ENCODE assay signal across 1 cellular context in the genomic region with DNA sequence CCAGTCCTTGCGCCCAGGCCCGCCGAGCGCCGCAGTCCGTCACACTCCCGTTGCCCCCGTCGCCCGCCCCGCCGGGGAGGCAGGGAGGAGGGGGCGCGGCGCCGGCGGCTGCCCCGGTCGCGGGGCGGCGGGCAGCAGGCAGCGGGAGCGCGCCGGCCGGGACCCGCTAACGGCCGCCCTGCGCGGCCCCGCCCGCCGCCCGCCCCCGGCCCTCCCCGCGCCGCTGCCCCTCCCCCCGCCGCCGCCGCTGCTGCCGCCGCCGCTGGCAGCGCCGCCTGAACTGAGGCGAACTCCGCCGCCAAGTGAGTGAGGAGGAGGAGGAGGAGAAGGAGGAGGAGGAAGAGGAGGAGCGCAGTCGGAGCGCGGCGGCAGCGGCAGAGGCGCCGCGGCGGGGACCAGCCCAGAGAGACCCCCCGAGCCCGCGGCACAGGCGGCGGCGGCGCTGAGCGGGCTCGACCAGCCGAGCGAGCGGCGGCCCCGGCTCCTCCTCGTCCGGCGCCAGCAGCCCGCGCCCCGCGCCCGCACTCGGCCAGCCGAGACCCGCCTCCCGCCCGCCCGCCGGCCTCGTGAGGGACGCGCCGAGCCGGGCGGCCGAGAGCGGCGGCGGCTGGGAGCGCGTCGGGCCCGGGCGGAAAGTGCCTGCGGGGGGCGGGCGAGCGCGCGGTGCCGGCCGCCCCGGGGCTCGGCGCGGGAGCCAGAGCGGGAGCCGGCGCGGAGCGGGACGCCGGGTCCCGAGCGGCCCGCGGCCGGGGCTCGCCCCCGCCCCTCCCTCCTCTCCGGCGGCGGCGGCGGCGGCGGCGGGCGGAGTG.
TF ChIP-seq lines count a peak whose summit lies in the region.

A gene (plus strand): TSS at position 352 of the 809 bp plus-strand sequence. CDS start 476 bp downstream, outside the sequence.

TF ChIP-seq in HepG2, 621 proteins besides CTCF, POLR2A, EP300 and RAD21 (continued from another document and continues in another):
- TF ChIP-seq, protein P1, sequence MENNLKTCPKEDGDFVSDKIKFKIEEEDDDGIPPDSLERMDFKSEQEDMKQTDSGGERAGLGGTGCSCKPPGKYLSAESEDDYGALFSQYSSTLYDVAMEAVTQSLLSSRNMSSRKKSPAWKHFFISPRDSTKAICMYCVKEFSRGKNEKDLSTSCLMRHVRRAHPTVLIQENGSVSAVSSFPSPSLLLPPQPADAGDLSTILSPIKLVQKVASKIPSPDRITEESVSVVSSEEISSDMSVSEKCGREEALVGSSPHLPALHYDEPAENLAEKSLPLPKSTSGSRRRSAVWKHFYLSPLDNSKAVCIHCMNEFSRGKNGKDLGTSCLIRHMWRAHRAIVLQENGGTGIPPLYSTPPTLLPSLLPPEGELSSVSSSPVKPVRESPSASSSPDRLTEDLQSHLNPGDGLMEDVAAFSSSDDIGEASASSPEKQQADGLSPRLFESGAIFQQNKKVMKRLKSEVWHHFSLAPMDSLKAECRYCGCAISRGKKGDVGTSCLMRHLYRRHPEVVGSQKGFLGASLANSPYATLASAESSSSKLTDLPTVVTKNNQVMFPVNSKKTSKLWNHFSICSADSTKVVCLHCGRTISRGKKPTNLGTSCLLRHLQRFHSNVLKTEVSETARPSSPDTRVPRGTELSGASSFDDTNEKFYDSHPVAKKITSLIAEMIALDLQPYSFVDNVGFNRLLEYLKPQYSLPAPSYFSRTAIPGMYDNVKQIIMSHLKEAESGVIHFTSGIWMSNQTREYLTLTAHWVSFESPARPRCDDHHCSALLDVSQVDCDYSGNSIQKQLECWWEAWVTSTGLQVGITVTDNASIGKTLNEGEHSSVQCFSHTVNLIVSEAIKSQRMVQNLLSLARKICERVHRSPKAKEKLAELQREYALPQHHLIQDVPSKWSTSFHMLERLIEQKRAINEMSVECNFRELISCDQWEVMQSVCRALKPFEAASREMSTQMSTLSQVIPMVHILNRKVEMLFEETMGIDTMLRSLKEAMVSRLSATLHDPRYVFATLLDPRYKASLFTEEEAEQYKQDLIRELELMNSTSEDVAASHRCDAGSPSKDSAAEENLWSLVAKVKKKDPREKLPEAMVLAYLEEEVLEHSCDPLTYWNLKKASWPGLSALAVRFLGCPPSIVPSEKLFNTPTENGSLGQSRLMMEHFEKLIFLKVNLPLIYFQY (CRISPR knock-in tag; IDR thresholded peaks at IDR 0.05; ENCODE audit: borderline replicate concordance): no peak
- TF ChIP-seq, protein P2, sequence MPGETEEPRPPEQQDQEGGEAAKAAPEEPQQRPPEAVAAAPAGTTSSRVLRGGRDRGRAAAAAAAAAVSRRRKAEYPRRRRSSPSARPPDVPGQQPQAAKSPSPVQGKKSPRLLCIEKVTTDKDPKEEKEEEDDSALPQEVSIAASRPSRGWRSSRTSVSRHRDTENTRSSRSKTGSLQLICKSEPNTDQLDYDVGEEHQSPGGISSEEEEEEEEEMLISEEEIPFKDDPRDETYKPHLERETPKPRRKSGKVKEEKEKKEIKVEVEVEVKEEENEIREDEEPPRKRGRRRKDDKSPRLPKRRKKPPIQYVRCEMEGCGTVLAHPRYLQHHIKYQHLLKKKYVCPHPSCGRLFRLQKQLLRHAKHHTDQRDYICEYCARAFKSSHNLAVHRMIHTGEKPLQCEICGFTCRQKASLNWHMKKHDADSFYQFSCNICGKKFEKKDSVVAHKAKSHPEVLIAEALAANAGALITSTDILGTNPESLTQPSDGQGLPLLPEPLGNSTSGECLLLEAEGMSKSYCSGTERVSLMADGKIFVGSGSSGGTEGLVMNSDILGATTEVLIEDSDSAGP (CRISPR knock-in tag; IDR thresholded peaks at IDR 0.05; ENCODE audit: borderline replicate concordance): no peak; the same call in 1 of the 2 replicates
- TF ChIP-seq, protein P3, sequence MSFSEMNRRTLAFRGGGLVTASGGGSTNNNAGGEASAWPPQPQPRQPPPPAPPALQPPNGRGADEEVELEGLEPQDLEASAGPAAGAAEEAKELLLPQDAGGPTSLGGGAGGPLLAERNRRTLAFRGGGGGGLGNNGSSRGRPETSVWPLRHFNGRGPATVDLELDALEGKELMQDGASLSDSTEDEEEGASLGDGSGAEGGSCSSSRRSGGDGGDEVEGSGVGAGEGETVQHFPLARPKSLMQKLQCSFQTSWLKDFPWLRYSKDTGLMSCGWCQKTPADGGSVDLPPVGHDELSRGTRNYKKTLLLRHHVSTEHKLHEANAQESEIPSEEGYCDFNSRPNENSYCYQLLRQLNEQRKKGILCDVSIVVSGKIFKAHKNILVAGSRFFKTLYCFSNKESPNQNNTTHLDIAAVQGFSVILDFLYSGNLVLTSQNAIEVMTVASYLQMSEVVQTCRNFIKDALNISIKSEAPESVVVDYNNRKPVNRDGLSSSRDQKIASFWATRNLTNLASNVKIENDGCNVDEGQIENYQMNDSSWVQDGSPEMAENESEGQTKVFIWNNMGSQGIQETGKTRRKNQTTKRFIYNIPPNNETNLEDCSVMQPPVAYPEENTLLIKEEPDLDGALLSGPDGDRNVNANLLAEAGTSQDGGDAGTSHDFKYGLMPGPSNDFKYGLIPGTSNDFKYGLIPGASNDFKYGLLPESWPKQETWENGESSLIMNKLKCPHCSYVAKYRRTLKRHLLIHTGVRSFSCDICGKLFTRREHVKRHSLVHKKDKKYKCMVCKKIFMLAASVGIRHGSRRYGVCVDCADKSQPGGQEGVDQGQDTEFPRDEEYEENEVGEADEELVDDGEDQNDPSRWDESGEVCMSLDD (CRISPR knock-in tag; IDR thresholded peaks at IDR 0.05; ENCODE audit: borderline replicate concordance): no peak
- TF ChIP-seq, protein P4, sequence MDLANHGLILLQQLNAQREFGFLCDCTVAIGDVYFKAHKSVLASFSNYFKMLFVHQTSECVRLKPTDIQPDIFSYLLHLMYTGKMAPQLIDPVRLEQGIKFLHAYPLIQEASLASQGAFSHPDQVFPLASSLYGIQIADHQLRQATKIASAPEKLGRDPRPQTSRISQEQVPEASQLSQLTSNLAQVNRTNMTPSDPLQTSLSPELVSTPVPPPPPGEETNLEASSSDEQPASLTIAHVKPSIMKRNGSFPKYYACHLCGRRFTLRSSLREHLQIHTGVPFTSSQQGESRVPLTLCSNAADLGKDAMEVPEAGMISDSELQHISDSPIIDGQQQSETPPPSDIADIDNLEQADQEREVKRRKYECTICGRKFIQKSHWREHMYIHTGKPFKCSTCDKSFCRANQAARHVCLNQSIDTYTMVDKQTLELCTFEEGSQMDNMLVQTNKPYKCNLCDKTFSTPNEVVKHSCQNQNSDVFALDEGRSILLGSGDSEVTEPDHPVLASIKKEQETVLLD (CRISPR knock-in tag; IDR thresholded peaks at IDR 0.05; ENCODE audit: low read depth): peak; percentile 83; the same call in 1 of the 2 replicates
- no peak for TF ChIP-seq MIER3 (CRISPR knock-in tag; IDR thresholded peaks at IDR 0.05; ENCODE audit: borderline replicate concordance)
- TF ChIP-seq ZNF570 (CRISPR knock-in tag; IDR thresholded peaks at IDR 0.05; ENCODE audit: borderline replicate concordance): no peak
- TF ChIP-seq FIP1L1 (IDR thresholded peaks at IDR 0.05; ENCODE audit: borderline replicate concordance, insufficient read depth, low read depth, low read length): no peak
- TF ChIP-seq ZNF713 (CRISPR knock-in tag; IDR thresholded peaks at IDR 0.05): no peak
- TF ChIP-seq, protein P5, sequence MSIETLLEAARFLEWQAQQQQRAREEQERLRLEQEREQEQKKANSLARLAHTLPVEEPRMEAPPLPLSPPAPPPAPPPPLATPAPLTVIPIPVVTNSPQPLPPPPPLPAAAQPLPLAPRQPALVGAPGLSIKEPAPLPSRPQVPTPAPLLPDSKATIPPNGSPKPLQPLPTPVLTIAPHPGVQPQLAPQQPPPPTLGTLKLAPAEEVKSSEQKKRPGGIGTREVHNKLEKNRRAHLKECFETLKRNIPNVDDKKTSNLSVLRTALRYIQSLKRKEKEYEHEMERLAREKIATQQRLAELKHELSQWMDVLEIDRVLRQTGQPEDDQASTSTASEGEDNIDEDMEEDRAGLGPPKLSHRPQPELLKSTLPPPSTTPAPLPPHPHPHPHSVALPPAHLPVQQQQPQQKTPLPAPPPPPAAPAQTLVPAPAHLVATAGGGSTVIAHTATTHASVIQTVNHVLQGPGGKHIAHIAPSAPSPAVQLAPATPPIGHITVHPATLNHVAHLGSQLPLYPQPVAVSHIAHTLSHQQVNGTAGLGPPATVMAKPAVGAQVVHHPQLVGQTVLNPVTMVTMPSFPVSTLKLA (IDR thresholded peaks at IDR 0.05): no peak
- no peak for TF ChIP-seq SRSF1 (optimal IDR thresholded peaks at IDR 0.05; ENCODE audit: low read depth, low read length)
- TF ChIP-seq ZNF224 (CRISPR knock-in tag; IDR thresholded peaks at IDR 0.05): no peak
- peak; percentile 37; the same call in 1 of the 2 replicates for TF ChIP-seq RARA (CRISPR knock-in tag; IDR thresholded peaks at IDR 0.05)
- no peak for TF ChIP-seq TBX2 (CRISPR knock-in tag; IDR thresholded peaks at IDR 0.05; ENCODE audit: borderline replicate concordance)
- TF ChIP-seq GTF2F1 (IDR thresholded peaks at IDR 0.05; ENCODE audit: low read length): no peak
- TF ChIP-seq ZNF17 (CRISPR knock-in tag; IDR thresholded peaks at IDR 0.05): no peak
- TF ChIP-seq ZFAT (CRISPR knock-in tag; conservative IDR thresholded peaks at IDR 0.05): no peak
- TF ChIP-seq ZNF549 (CRISPR knock-in tag; IDR thresholded peaks at IDR 0.05): no peak
- TF ChIP-seq ZSCAN20 (CRISPR knock-in tag; IDR thresholded peaks at IDR 0.05; ENCODE audit: borderline replicate concordance): 0 out of 2 replicates have a peak, but pooled peaks have one; percentile 13
- no peak for TF ChIP-seq ZNF878 (CRISPR knock-in tag; IDR thresholded peaks at IDR 0.05)
- TF ChIP-seq GATAD1 (CRISPR knock-in tag; IDR thresholded peaks at IDR 0.05): no peak
- TF ChIP-seq ZNF180 (CRISPR knock-in tag; IDR thresholded peaks at IDR 0.05; ENCODE audit: borderline replicate concordance, low read depth): no peak
- no peak for TF ChIP-seq ARHGAP35 (CRISPR knock-in tag; IDR thresholded peaks at IDR 0.05; ENCODE audit: borderline replicate concordance)
- no peak for TF ChIP-seq THAP11 (CRISPR knock-in tag; IDR thresholded peaks at IDR 0.05)
- peak; percentile 35; the same call in 1 of the 2 replicates for TF ChIP-seq SALL2 (CRISPR knock-in tag; IDR thresholded peaks at IDR 0.05)
- TF ChIP-seq HOXA3 (CRISPR knock-in tag; IDR thresholded peaks at IDR 0.05): peak; percentile 42; the same call in 1 of the 2 replicates
- TF ChIP-seq ELF3 (CRISPR knock-in tag; IDR thresholded peaks at IDR 0.05): 0 out of 2 replicates have a peak, but pooled peaks have one; percentile 18
- no peak for TF ChIP-seq ZNF296 (CRISPR knock-in tag; conservative IDR thresholded peaks at IDR 0.05)
- TF ChIP-seq, protein P6, sequence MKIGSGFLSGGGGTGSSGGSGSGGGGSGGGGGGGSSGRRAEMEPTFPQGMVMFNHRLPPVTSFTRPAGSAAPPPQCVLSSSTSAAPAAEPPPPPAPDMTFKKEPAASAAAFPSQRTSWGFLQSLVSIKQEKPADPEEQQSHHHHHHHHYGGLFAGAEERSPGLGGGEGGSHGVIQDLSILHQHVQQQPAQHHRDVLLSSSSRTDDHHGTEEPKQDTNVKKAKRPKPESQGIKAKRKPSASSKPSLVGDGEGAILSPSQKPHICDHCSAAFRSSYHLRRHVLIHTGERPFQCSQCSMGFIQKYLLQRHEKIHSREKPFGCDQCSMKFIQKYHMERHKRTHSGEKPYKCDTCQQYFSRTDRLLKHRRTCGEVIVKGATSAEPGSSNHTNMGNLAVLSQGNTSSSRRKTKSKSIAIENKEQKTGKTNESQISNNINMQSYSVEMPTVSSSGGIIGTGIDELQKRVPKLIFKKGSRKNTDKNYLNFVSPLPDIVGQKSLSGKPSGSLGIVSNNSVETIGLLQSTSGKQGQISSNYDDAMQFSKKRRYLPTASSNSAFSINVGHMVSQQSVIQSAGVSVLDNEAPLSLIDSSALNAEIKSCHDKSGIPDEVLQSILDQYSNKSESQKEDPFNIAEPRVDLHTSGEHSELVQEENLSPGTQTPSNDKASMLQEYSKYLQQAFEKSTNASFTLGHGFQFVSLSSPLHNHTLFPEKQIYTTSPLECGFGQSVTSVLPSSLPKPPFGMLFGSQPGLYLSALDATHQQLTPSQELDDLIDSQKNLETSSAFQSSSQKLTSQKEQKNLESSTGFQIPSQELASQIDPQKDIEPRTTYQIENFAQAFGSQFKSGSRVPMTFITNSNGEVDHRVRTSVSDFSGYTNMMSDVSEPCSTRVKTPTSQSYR (CRISPR knock-in tag; IDR thresholded peaks at IDR 0.05; ENCODE audit: borderline replicate concordance): peak; percentile 93
- 0 out of 2 replicates have a peak, but pooled peaks have one; percentile 36 for TF ChIP-seq RXRB (CRISPR knock-in tag; IDR thresholded peaks at IDR 0.05; ENCODE audit: borderline replicate concordance)
- TF ChIP-seq, protein P7, sequence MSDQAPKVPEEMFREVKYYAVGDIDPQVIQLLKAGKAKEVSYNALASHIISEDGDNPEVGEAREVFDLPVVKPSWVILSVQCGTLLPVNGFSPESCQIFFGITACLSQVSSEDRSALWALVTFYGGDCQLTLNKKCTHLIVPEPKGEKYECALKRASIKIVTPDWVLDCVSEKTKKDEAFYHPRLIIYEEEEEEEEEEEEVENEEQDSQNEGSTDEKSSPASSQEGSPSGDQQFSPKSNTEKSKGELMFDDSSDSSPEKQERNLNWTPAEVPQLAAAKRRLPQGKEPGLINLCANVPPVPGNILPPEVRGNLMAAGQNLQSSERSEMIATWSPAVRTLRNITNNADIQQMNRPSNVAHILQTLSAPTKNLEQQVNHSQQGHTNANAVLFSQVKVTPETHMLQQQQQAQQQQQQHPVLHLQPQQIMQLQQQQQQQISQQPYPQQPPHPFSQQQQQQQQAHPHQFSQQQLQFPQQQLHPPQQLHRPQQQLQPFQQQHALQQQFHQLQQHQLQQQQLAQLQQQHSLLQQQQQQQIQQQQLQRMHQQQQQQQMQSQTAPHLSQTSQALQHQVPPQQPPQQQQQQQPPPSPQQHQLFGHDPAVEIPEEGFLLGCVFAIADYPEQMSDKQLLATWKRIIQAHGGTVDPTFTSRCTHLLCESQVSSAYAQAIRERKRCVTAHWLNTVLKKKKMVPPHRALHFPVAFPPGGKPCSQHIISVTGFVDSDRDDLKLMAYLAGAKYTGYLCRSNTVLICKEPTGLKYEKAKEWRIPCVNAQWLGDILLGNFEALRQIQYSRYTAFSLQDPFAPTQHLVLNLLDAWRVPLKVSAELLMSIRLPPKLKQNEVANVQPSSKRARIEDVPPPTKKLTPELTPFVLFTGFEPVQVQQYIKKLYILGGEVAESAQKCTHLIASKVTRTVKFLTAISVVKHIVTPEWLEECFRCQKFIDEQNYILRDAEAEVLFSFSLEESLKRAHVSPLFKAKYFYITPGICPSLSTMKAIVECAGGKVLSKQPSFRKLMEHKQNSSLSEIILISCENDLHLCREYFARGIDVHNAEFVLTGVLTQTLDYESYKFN (CRISPR knock-in tag; conservative IDR thresholded peaks at IDR 0.05): no peak
- no peak for TF ChIP-seq ZKSCAN8 (CRISPR knock-in tag; IDR thresholded peaks at IDR 0.05; ENCODE audit: borderline replicate concordance)
- TF ChIP-seq ZNF768 (CRISPR knock-in tag; IDR thresholded peaks at IDR 0.05): 0 out of 2 replicates have a peak, but pooled peaks have one; percentile 17
